In genomic region chr18:74427442-74428112, GRCh38 we compare ENCODE assay signal across 35 cellular contexts. TPM values are rescaled to one million over a fixed set of nuclear protein-coding genes. Genes with fewer than 3 reads are reported as not detected.
"Had no signal": no experiment of that assay in that cellular context is flagged by ENCODE, and none has a peak within 500 bp of the region (broad histone marks: within the 10 kb centered on the region; RNA-seq: fewer than 3 reads in every experiment).

No MANE protein-coding gene starts in this region.

- H3K27ac ChIP-seq: colonic mucosa, esophagus muscularis mucosa, foreskin keratinocyte, gastroesophageal sphincter, heart left ventricle, hepatocyte, left lung, ovary, psoas muscle, skin epidermis, spleen, testis, tibial artery, upper lobe of left lung, vagina had no signal

- H3K4me1 ChIP-seq: colonic mucosa, esophagus muscularis mucosa, foreskin keratinocyte, gastroesophageal sphincter, heart left ventricle, left lung, psoas muscle, spleen, testis, tibial artery, upper lobe of left lung had no signal

- H3K4me3 Mint-ChIP-seq: dendritic cell treated with granulocyte-macrophage colony-stimulating factor and Interleukin-4, amounts not matched to agents 40 ng/mL and 50 ng/mL, for 4 days; endodermal cell; natural killer cell; stimulated activated memory B cell treated with anti-CD40 and anti-IgM and Interleukin-4, amounts not matched to agents 10 μg/mL and 1 μg/mL and 100 μg/mL, for 72 hours had no signal

- H3K27me3 Mint-ChIP-seq: dendritic cell treated with granulocyte-macrophage colony-stimulating factor and Interleukin-4, amounts not matched to agents 40 ng/mL and 50 ng/mL, for 4 days had no signal

- H3K4me3 ChIP-seq: colonic mucosa, esophagus muscularis mucosa, gastroesophageal sphincter, heart left ventricle, hepatocyte, left lung, ovary, psoas muscle, skin epidermis, spleen, testis, tibial artery, upper lobe of left lung, vagina had no signal

- H3K79me2 ChIP-seq: hepatocyte had no signal

- ATAC-seq: foreskin keratinocyte; gastroesophageal sphincter; heart left ventricle; left lung; psoas muscle; right cardiac atrium; stimulated activated memory B cell treated with anti-CD40 and anti-IgM and Interleukin-4, amounts not matched to agents 10 μg/mL and 1 μg/mL and 100 μg/mL, for 72 hours; stimulated activated naive CD8-positive, alpha-beta T cell treated with anti-CD3 and anti-CD28 coated beads, Interleukin-15, Interleukin-2, amounts not matched to agents 100 U/mL and 50 U/mL, for 24 hours had no signal

- H3K27ac Mint-ChIP-seq: dendritic cell treated with granulocyte-macrophage colony-stimulating factor and Interleukin-4, amounts not matched to agents 40 ng/mL and 50 ng/mL, for 4 days; endodermal cell; natural killer cell; stimulated activated memory B cell treated with anti-CD40 and anti-IgM and Interleukin-4, amounts not matched to agents 10 μg/mL and 1 μg/mL and 100 μg/mL, for 72 hours had no signal

- H3K36me3 ChIP-seq: colonic mucosa, esophagus muscularis mucosa, gastroesophageal sphincter, heart left ventricle, left lung, ovary, spleen, tibial artery, upper lobe of left lung, vagina had no signal

- DNase-seq: colonic mucosa; effector CD8-positive, alpha-beta T cell; endodermal cell; foreskin keratinocyte; heart left ventricle; kidney; left lung; mesendoderm; natural killer cell; occipital lobe; ovary; posterior cingulate gyrus; psoas muscle; right cardiac atrium; spleen; stimulated activated CD4-positive, alpha-beta T cell treated with anti-CD3 and anti-CD28 coated beads, Interleukin-4, amount 100 ng/mL, for 4 hours; stimulated activated naive CD8-positive, alpha-beta T cell treated with anti-CD3 and anti-CD28 coated beads, Interleukin-15, Interleukin-2, amounts not matched to agents 100 U/mL and 50 U/mL, for 24 hours; substantia nigra; testis; tibial artery; upper lobe of left lung had no signal

- H3K4me1 Mint-ChIP-seq: natural killer cell; stimulated activated memory B cell treated with anti-CD40 and anti-IgM and Interleukin-4, amounts not matched to agents 10 μg/mL and 1 μg/mL and 100 μg/mL, for 72 hours had no signal

- H3K4me2 ChIP-seq: hepatocyte had no signal

- H3K27me3 ChIP-seq: colonic mucosa, foreskin keratinocyte, gastroesophageal sphincter, heart left ventricle, hepatocyte, left lung, ovary, spleen, testis, tibial artery, upper lobe of left lung, vagina had no signal

- H3K9me3 ChIP-seq: colonic mucosa, ovary, testis, tibial artery, vagina had no signal

- H3K9me3 Mint-ChIP-seq: natural killer cell had no signal

- H2AFZ ChIP-seq: hepatocyte had no signal

- H3K36me3 Mint-ChIP-seq: natural killer cell; stimulated activated memory B cell treated with anti-CD40 and anti-IgM and Interleukin-4, amounts not matched to agents 10 μg/mL and 1 μg/mL and 100 μg/mL, for 72 hours had no signal

RNA-seq across cellular contexts. Expression of gene DIPK1C, which starts 29.5 kb away (rescaled TPM):
- total RNA-seq: chondrocyte, endothelial cell of umbilical vein, epithelial cell of proximal tubule, fibroblast of lung, foreskin keratinocyte, left lung, lung microvascular endothelial cell, myocyte, natural killer cell, renal cortical epithelial cell, vagina had no signal
- polyA plus RNA-seq: endothelial cell of umbilical vein, fibroblast of lung, foreskin keratinocyte had no signal
